In the genomic region with DNA sequence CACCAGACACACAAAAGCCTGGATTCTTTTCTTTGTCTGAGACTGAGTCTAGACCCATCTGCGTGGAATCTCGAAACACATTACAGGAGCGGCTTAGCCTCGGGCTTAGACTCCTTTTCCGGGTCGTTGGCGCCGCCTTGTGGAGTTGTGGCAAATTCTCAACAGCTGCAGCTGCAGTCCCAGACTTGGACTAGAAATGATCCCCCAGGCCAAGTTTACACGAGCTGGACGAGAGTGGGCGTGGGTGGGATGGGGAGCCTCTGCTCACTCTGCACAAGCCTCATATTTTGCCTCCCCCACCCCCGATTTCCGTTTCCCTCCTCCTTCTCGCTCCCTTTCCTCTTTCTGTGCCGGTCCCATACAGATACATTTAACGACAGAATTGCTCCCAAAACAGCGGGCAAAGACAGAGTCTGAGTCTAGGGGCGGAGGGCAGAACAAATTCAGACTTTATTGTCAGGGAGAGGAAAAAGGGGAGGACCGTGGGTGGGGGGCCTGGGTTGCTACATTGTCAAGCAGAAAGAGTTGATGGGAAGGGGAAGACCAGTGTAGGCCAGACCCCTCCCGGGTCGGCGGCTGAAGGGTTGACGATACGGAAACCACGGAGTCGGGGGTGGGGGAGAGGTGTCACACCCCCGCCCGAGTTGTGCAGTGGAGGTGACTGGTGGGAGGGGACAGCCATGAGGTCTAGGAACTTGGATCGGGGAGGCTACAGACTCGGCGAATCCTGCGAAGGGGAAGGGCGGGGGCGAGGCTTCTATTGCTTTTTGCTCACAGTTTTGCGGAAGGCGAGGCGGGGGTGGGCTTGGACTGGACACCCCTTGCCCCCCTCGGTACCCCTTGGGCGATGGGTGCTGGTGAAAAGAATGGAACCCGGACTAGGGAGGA, we compare ENCODE assay signal across 8 cellular contexts. TPM values are rescaled to one million over a fixed set of nuclear protein-coding genes. Genes with fewer than 3 reads are reported as not detected.
DNase-seq lines count a peak whose midpoint lies in the region; ATAC-seq and TF ChIP-seq lines count a peak whose summit lies in the region.

No MANE protein-coding gene starts in this region.

- no peak overlapping the region for H3K4me3 ChIP-seq in mucosa of descending colon

- TF ChIP-seq CTCF in endothelial cell (IDR thresholded peaks at IDR 0.05; ENCODE audit: unreplicated experiment), result peak; percentile 71
- TF ChIP-seq CTCF in mucosa of descending colon (IDR thresholded peaks at IDR 0.05), result peak; percentile 76

- H3K36me3 ChIP-seq in mucosa of descending colon (ENCODE audit: low read depth), result no peaks in the 10 kb centered on the region

- CTCF ChIA-PET in activated CD8-positive, alpha-beta memory T cell treated with anti-CD3 and anti-CD28 coated beads, Interleukin-2, amount 10 ng/mL, durations not matched to agents 7 days and 5 days (lab: Charles Lee), result interaction anchor here (0.6 to 4.5 kb wide), 36 partner anchors 10 to 155 kb away, joined by 3 to 80 read pairs (median 5); partner anchors contain the start of genes CBX5, HNRNPA1, NCKAP1L and ZNF385A

- H3K9me3 Mint-ChIP-seq in activated CD8-positive, alpha-beta memory T cell treated with anti-CD3 and anti-CD28 coated beads, Interleukin-2, amount 10 ng/mL, durations not matched to agents 7 days and 5 days (ENCODE audit: low read depth), result no peaks in the 10 kb centered on the region
- H3K9me3 Mint-ChIP-seq in endothelial cell (ENCODE audit: unreplicated experiment), result no peaks in the 10 kb centered on the region

- peak in 12 of 14 donors; percentile 39 to 83 (median 74) for DNase-seq in C1 segment of cervical spinal cord (lab: John Stamatoyannopoulos, UW)
- DNase-seq in HS-27A (ENCODE audit: low read depth), result peak; percentile 59
- peak; percentile 74 to 78 for DNase-seq in NOMO-1 (lab: John Stamatoyannopoulos, UW; ENCODE audit: unreplicated experiment in 2 of 2)
- peak; percentile 93 for DNase-seq in activated CD8-positive, alpha-beta memory T cell treated with anti-CD3 and anti-CD28 coated beads, Interleukin-2, amount 10 ng/mL, durations not matched to agents 7 days and 5 days
- DNase-seq in endothelial cell (ENCODE audit: low spot score), result peak; percentile 93
- DNase-seq in mucosa of descending colon, result peak; percentile 90 to 93 (median 91)
- DNase-seq in stimulated activated CD8-positive, alpha-beta memory T cell treated with anti-CD3 and anti-CD28 coated beads, Interleukin-2, amount 100 ng/mL, for 1 hour (ENCODE audit: low read depth in 2 of 2), result peak; percentile 80 to 85

- peak; percentile 84 for ATAC-seq in GM19351 (IDR thresholded peaks at IDR 0.05; ENCODE audit: unreplicated experiment)
- ATAC-seq in activated CD8-positive, alpha-beta memory T cell treated with anti-CD3 and anti-CD28 coated beads, Interleukin-2, amount 10 ng/mL, durations not matched to agents 7 days and 5 days, result peak; percentile 92
- peak; percentile 81 for ATAC-seq in mucosa of descending colon

- H3K36me3 Mint-ChIP-seq in activated CD8-positive, alpha-beta memory T cell treated with anti-CD3 and anti-CD28 coated beads, Interleukin-2, amount 10 ng/mL, durations not matched to agents 7 days and 5 days, result no peaks in the 10 kb centered on the region
- peaks cover 6% of the 10 kb centered on the region for H3K36me3 Mint-ChIP-seq in endothelial cell (ENCODE audit: low read depth, unreplicated experiment)

- intact Hi-C loops in mucosa of descending colon (cut with DNase I, micrococcal nuclease), result loop anchor here in 1 of 2 donors (10.0 kb wide), 1 partner anchor 144 kb away; no protein-coding TSS in a partner anchor

- no peak overlapping the region for H3K4me3 Mint-ChIP-seq in activated CD8-positive, alpha-beta memory T cell treated with anti-CD3 and anti-CD28 coated beads, Interleukin-2, amount 10 ng/mL, durations not matched to agents 7 days and 5 days
- H3K4me3 Mint-ChIP-seq in endothelial cell (ENCODE audit: unreplicated experiment), result peak overlapping the region; percentile 76

- peaks cover 16% of the 10 kb centered on the region for H3K4me1 ChIP-seq in mucosa of descending colon (ENCODE audit: low read depth)

- no peak overlapping the region for H3K27ac Mint-ChIP-seq in activated CD8-positive, alpha-beta memory T cell treated with anti-CD3 and anti-CD28 coated beads, Interleukin-2, amount 10 ng/mL, durations not matched to agents 7 days and 5 days
- peak overlapping the region; percentile 81 for H3K27ac Mint-ChIP-seq in endothelial cell (ENCODE audit: unreplicated experiment)

- peaks cover 18% of the 10 kb centered on the region for H3K27me3 Mint-ChIP-seq in activated CD8-positive, alpha-beta memory T cell treated with anti-CD3 and anti-CD28 coated beads, Interleukin-2, amount 10 ng/mL, durations not matched to agents 7 days and 5 days
- peaks cover 12% of the 10 kb centered on the region for H3K27me3 Mint-ChIP-seq in endothelial cell (ENCODE audit: unreplicated experiment)

- H3K4me1 Mint-ChIP-seq in activated CD8-positive, alpha-beta memory T cell treated with anti-CD3 and anti-CD28 coated beads, Interleukin-2, amount 10 ng/mL, durations not matched to agents 7 days and 5 days, result peaks cover 28% of the 10 kb centered on the region
- H3K4me1 Mint-ChIP-seq in endothelial cell (ENCODE audit: unreplicated experiment), result peaks cover 59% of the 10 kb centered on the region

- no peaks in the 10 kb centered on the region for H3K9me3 ChIP-seq in mucosa of descending colon

RNA-seq across cellular contexts. Expression of gene GPR84, which starts 4.7 kb away (rescaled TPM):
- total RNA-seq in activated CD8-positive, alpha-beta memory T cell treated with anti-CD3 and anti-CD28 coated beads, Interleukin-2, amount 10 ng/mL, durations not matched to agents 7 days and 5 days, result under 1 TPM; 0.32 to 0.59 TPM
- total RNA-seq in endothelial cell (ENCODE audit: unreplicated experiment) (0.41 TPM), mucosa of descending colon (1 to 10 TPM in 1 of 3 donors, under 1 TPM in 1, not detected in 1; 0.60 to 1.7 TPM)

RNA-seq across cellular contexts. Expression of gene ZNF385A, which starts 15.6 kb away (rescaled TPM):
- total RNA-seq in activated CD8-positive, alpha-beta memory T cell treated with anti-CD3 and anti-CD28 coated beads, Interleukin-2, amount 10 ng/mL, durations not matched to agents 7 days and 5 days, result under 1 TPM; 0.30 to 0.91 TPM
- total RNA-seq in endothelial cell (ENCODE audit: unreplicated experiment) (15.6 TPM), mucosa of descending colon (10 to 100 TPM in 2 of 3 donors, 1 to 10 TPM in 1; 3.5 to 15.0 (median 10.4) TPM)

RNA-seq across cellular contexts. Expression of gene COPZ1, which starts 44.0 kb away (rescaled TPM):
- 100 to 1,000 TPM in 1 of 2 experiments, 10 to 100 TPM in 1; 90.8 to 104 TPM for total RNA-seq in activated CD8-positive, alpha-beta memory T cell treated with anti-CD3 and anti-CD28 coated beads, Interleukin-2, amount 10 ng/mL, durations not matched to agents 7 days and 5 days
- total RNA-seq in endothelial cell (ENCODE audit: unreplicated experiment) (130 TPM), mucosa of descending colon (100 to 1,000 TPM in 2 of 3 donors, 10 to 100 TPM in 1; 84.0 to 115 (median 104) TPM)

RNA-seq across cellular contexts. Expression of gene ITGA5, which starts 50.1 kb away (rescaled TPM):
- total RNA-seq in activated CD8-positive, alpha-beta memory T cell treated with anti-CD3 and anti-CD28 coated beads, Interleukin-2, amount 10 ng/mL, durations not matched to agents 7 days and 5 days, result 10 to 100 TPM; 13.2 to 37.6 TPM
- 688 TPM for total RNA-seq in endothelial cell (ENCODE audit: unreplicated experiment)
- 100 to 1,000 TPM in 1 of 3 donors, 10 to 100 TPM in 1, 1 to 10 TPM in 1; 8.0 to 201 (median 61.8) TPM for total RNA-seq in mucosa of descending colon
